9 cellular contexts compared by ENCODE assay signal in genomic region chr11:8262552-8263108, GRCh38. TPM values are rescaled to one million over a fixed set of nuclear protein-coding genes. Genes with fewer than 3 reads are reported as not detected.
A peak's percentile ranks its signal among the peaks of the same experiment; 100 is the strongest.
DNase-seq lines count a peak whose midpoint lies in the region; FAIRE-seq and TF ChIP-seq lines count a peak whose summit lies in the region.
"Had no signal": no experiment of that assay in that cellular context is flagged by ENCODE, and none has a peak within 500 bp of the region (broad histone marks: within the 10 kb centered on the region; RNA-seq: fewer than 3 reads in every experiment).

No MANE protein-coding gene starts in this region.

- TF ChIP-seq POLR2A in H1 (IDR thresholded peaks at IDR 0.05; ENCODE audit: control extremely low read depth in 1 of 2, low read depth in 2 of 2, low read length in 2 of 2) = peak in 1 of 2 experiments; percentile 41; a peak in 1 of 3 replicates

- H3K23me2 ChIP-seq in H1 (ENCODE audit: low read depth, low read length) = peaks cover 10% of the 10 kb centered on the region; the same call in 1 of the 2 replicates

- H3K4me2 ChIP-seq in H1 (ENCODE audit: insufficient read depth in 1 of 2, low read depth in 2 of 2, low read length in 2 of 2) (peak overlapping the region; percentile 88 to 89), mesendoderm (ENCODE audit: low read length) (peak overlapping the region; percentile 55)

- no peak overlapping the region for H4K5ac ChIP-seq in H1 (ENCODE audit: insufficient read length, low read depth, low read length)
- H4K5ac ChIP-seq in mesendoderm (ENCODE audit: low read length) = no peak overlapping the region

- no peaks in the 10 kb centered on the region for H3K9me3 ChIP-seq in CD8-positive, alpha-beta memory T cell (ENCODE audit: low read length)
- H3K9me3 ChIP-seq in H1 (ENCODE audit: insufficient read depth in 2 of 2, low read depth in 1 of 2, low read length in 1 of 2) = no peaks in the 10 kb centered on the region
- no peaks in the 10 kb centered on the region for H3K9me3 ChIP-seq in thymus (ENCODE audit: control insufficient read depth)
- H3K9me3 ChIP-seq: neutrophil had no signal

- peak overlapping the region; percentile 60 for H2AFZ ChIP-seq in H1 (ENCODE audit: low read length)

- POLR2A ChIA-PET in CD8-positive, alpha-beta memory T cell (lab: Charles Lee) = no interaction called here
- POLR2A ChIA-PET in H1 (lab: Charles Lee; ENCODE audit: partially characterized antibody) = interaction anchor here (0.8 to 1.5 kb wide), 3 partner anchors 14 to 43 kb away, joined by 4 to 5 read pairs (median 4); no protein-coding TSS in a partner anchor

- no peak for FAIRE-seq in H1 (lab: Jason Lieb, UNC)

- no peak for TF ChIP-seq EP300 in H1 (IDR thresholded peaks at IDR 0.05; ENCODE audit: borderline replicate concordance in 1 of 2, low read depth in 2 of 2, low read length in 2 of 2)

- no peak overlapping the region; the same call in 1 of the 2 replicates for H4K8ac ChIP-seq in H1 (ENCODE audit: extremely low read depth, insufficient read depth, low read length)
- H4K8ac ChIP-seq in mesendoderm (ENCODE audit: low read depth, low read length) = no peak overlapping the region

- DNase-seq in CD8-positive, alpha-beta memory T cell = no peak
- DNase-seq in HFF-Myc (ENCODE audit: extremely low read depth, low read depth) (no peak), SK-N-DZ (ENCODE audit: low spot score) (peak; percentile 56), H1 (ENCODE audit: low read depth in 1 of 2, low spot score in 2 of 2) (peak in 1 of 2 experiments; percentile 82), mesendoderm (peak; percentile 76), OCI-M1 (lab: John Stamatoyannopoulos, UW) (no peak), NCI-H774 (lab: John Stamatoyannopoulos, UW) (no peak)

- H2BK12ac ChIP-seq in H1 (ENCODE audit: low read depth, low read length) = no peak overlapping the region

- H3K36me3 Mint-ChIP-seq in CD8-positive, alpha-beta memory T cell = no peaks in the 10 kb centered on the region

- WGBS in H1 (ENCODE audit: extremely low coverage in 1 of 2, insufficient coverage in 1 of 2, insufficient read length in 1 of 2, insufficient replicate concordance in 2 of 2, low coverage in 1 of 2, low lambda C conversion rate in 2 of 2, missing lambda C conversion rate in 1 of 2), 2 experiments = 4% methylated on average over 37 of the region's 66 CpGs; no CpG with 5 or more reads in 1 of the 2 experiments
- no CpG with 5 or more reads among the region's 66 CpGs for WGBS in mesendoderm (ENCODE audit: extremely low coverage, insufficient coverage, low lambda C conversion rate)
- 4% methylated on average over 66 of the region's 66 CpGs for WGBS in thymus

- H3K23ac ChIP-seq in H1 (ENCODE audit: insufficient read length) (no peak overlapping the region), mesendoderm (ENCODE audit: low read length) (no peak overlapping the region)

- peak overlapping the region in 5 of 7 donors; percentile 19 to 72 (median 41) for H3K4me3 Mint-ChIP-seq in CD8-positive, alpha-beta memory T cell

- H3K56ac ChIP-seq in H1 (replicated peaks; ENCODE audit: insufficient read length, low read depth, low read length) = peak overlapping the region; percentile 33
- peak overlapping the region; percentile 71 for H3K56ac ChIP-seq in mesendoderm (ENCODE audit: low read length)

- no peak overlapping the region for H4K91ac ChIP-seq in H1 (replicated peaks; ENCODE audit: insufficient read length, low read length)

- H3K18ac ChIP-seq in H1 (ENCODE audit: extremely low read depth, low read length) (peak overlapping the region; percentile 71), mesendoderm (ENCODE audit: low read length) (peak overlapping the region; percentile 9)

- H3K27me3 Mint-ChIP-seq in CD8-positive, alpha-beta memory T cell = peaks cover 41 to 75% of the 10 kb centered on the region in 2 donors

- H3K14ac ChIP-seq in H1 (ENCODE audit: insufficient read length) = no peak overlapping the region

- H2BK15ac ChIP-seq in H1 (ENCODE audit: low read length) (no peak overlapping the region), mesendoderm (replicated peaks; ENCODE audit: low read depth) (no peak overlapping the region)

- peaks cover 0 to 6% of the 10 kb centered on the region in 2 experiments for H4K20me1 ChIP-seq in H1 (replicated peaks in 1 of 2; ENCODE audit: control insufficient read depth in 1 of 2, insufficient read depth in 2 of 2, low read length in 2 of 2)

- peaks cover 11 to 20% (median 11%) of the 10 kb centered on the region in 3 donors for H3K4me1 Mint-ChIP-seq in CD8-positive, alpha-beta memory T cell

- H3K4ac ChIP-seq in H1 (replicated peaks; ENCODE audit: insufficient read length, low read depth, low read length) (no peak overlapping the region), mesendoderm (ENCODE audit: low read depth, low read length) (no peak overlapping the region)

- TF ChIP-seq RAD21 in H1 (IDR thresholded peaks at IDR 0.05 in 1 of 2, conservative IDR thresholded peaks at IDR 0.05 in 1 of 2; ENCODE audit: low read depth in 2 of 2, low read length in 2 of 2) = no peak

- H3K27ac Mint-ChIP-seq in CD8-positive, alpha-beta memory T cell = no peak overlapping the region

- H3K79me1 ChIP-seq in H1 (ENCODE audit: low read depth, low read length) (no peaks in the 10 kb centered on the region), mesendoderm (ENCODE audit: low read length) (no peaks in the 10 kb centered on the region)

- H2BK120ac ChIP-seq in H1 (replicated peaks; ENCODE audit: low read depth, low read length) (no peak overlapping the region), mesendoderm (ENCODE audit: low read depth, low read length) (no peak overlapping the region)

- H3K27ac ChIP-seq in CD8-positive, alpha-beta memory T cell (ENCODE audit: low read depth, low read length) = no peak overlapping the region
- H3K27ac ChIP-seq in H1 (ENCODE audit: low read depth, low read length) (no peak overlapping the region), mesendoderm (ENCODE audit: low read depth, low read length) (no peak overlapping the region), thymus (ENCODE audit: low read depth) (no peak overlapping the region)
- H3K27ac ChIP-seq: neutrophil had no signal

- peak overlapping the region in 1 of 4 experiments; percentile 10; a peak in 1 of 7 replicates for H3K9ac ChIP-seq in H1 (replicated peaks in 1 of 4; ENCODE audit: extremely low read depth in 1 of 4, low read depth in 3 of 4, low read length in 3 of 4)
- peak overlapping the region; percentile 39 for H3K9ac ChIP-seq in mesendoderm (ENCODE audit: low read length)

- no peak overlapping the region for H2AK5ac ChIP-seq in H1 (ENCODE audit: low read depth, low read length)
- H2AK5ac ChIP-seq in mesendoderm (ENCODE audit: low read length) = no peak overlapping the region

- TF ChIP-seq CTCF in HFF-Myc (IDR thresholded peaks at IDR 0.05; ENCODE audit: low read depth, low read length, missing control alignments) (no peak), H1 (IDR thresholded peaks at IDR 0.05; ENCODE audit: control extremely low read depth in 1 of 3, insufficient read depth in 1 of 3, low read depth in 1 of 3, low read length in 3 of 3) (no peak)

- no peaks in the 10 kb centered on the region for H3K9me3 Mint-ChIP-seq in CD8-positive, alpha-beta memory T cell

- CTCF ChIA-PET in CD8-positive, alpha-beta memory T cell (lab: Charles Lee) = interaction anchor here (1.0 to 1.9 kb wide), 3 partner anchors 9 to 256 kb away, joined by 3 to 5 read pairs (median 3); no protein-coding TSS in a partner anchor
- CTCF ChIA-PET in H1 (lab: Charles Lee; ENCODE audit: partially characterized antibody) = interaction anchor here (0.8 to 16.6 kb wide), 31 partner anchors 8 to 315 kb away, joined by 3 to 171 read pairs (median 7); no protein-coding TSS in a partner anchor

- no peaks in the 10 kb centered on the region for H3K36me3 ChIP-seq in CD8-positive, alpha-beta memory T cell (ENCODE audit: insufficient read depth, low read length)
- H3K36me3 ChIP-seq in H1 (ENCODE audit: control insufficient read depth in 2 of 4, insufficient read depth in 4 of 4, low read length in 3 of 4) = no peaks in the 10 kb centered on the region
- H3K36me3 ChIP-seq in mesendoderm (ENCODE audit: control insufficient read depth, insufficient read depth, low read length) = no peaks in the 10 kb centered on the region
- H3K36me3 ChIP-seq in thymus (ENCODE audit: control insufficient read depth, insufficient read depth) = no peaks in the 10 kb centered on the region
- H3K36me3 ChIP-seq: neutrophil had no signal

- H2BK5ac ChIP-seq in H1 (ENCODE audit: low read depth, low read length) (no peak overlapping the region), mesendoderm (ENCODE audit: low read length) (no peak overlapping the region)

- no peaks in the 10 kb centered on the region for H3K79me2 ChIP-seq in H1 (ENCODE audit: control insufficient read depth in 1 of 2, insufficient read depth in 2 of 2, low read length in 2 of 2)
- no peaks in the 10 kb centered on the region for H3K79me2 ChIP-seq in mesendoderm (ENCODE audit: control insufficient read depth, insufficient read depth, low read length)

- H2BK20ac ChIP-seq in H1 (ENCODE audit: low read length) = no peak overlapping the region

- peaks cover 5% of the 10 kb centered on the region for H3K4me1 ChIP-seq in CD8-positive, alpha-beta memory T cell (ENCODE audit: insufficient read depth, low read length)
- H3K4me1 ChIP-seq in H1 (replicated peaks in 1 of 4; ENCODE audit: control insufficient read depth in 3 of 4, insufficient read depth in 4 of 4, low read length in 3 of 4) (peaks cover 0 to 10% (median 6%) of the 10 kb centered on the region in 4 experiments; a peak in 6 of 7 replicates), mesendoderm (ENCODE audit: control insufficient read depth, low read depth, low read length) (peaks cover 2% of the 10 kb centered on the region), thymus (ENCODE audit: control insufficient read depth, insufficient read depth, low read length) (peaks cover 7% of the 10 kb centered on the region)

- peaks cover 14% of the 10 kb centered on the region for H3K27me3 ChIP-seq in CD8-positive, alpha-beta memory T cell (ENCODE audit: insufficient read depth, low read length, poor library complexity, severe bottlenecking)
- H3K27me3 ChIP-seq in H1 (replicated peaks in 1 of 4; ENCODE audit: control insufficient read depth in 3 of 4, extremely low read depth in 1 of 4, insufficient read depth in 3 of 4, low read length in 3 of 4) (peaks cover 38 to 72% (median 65%) of the 10 kb centered on the region in 4 experiments), mesendoderm (ENCODE audit: insufficient read depth, low read length, poor library complexity) (peaks cover 23% of the 10 kb centered on the region), thymus (ENCODE audit: control insufficient read depth, insufficient read depth) (peaks cover 34% of the 10 kb centered on the region)

- H3K4me3 ChIP-seq in CD8-positive, alpha-beta memory T cell (ENCODE audit: low read length) = no peak overlapping the region
- H3K4me3 ChIP-seq in HFF-Myc (replicated peaks; ENCODE audit: low read depth, low read length) (peak overlapping the region; percentile 36), H1 (ENCODE audit: extremely low read depth in 1 of 4, insufficient read depth in 2 of 4, low read depth in 3 of 4, low read length in 4 of 4) (peak overlapping the region; percentile 44 to 65 (median 58)), mesendoderm (ENCODE audit: low read length) (peak overlapping the region; percentile 15), thymus (ENCODE audit: low read length) (peak overlapping the region; percentile 40)

RNA-seq across cellular contexts. Expression of gene LMO1, which starts 1.0 kb away (rescaled TPM):
- total RNA-seq in CD8-positive, alpha-beta memory T cell = not detected
- polyA plus RNA-seq in CD8-positive, alpha-beta memory T cell = 0.29 TPM
- 1.7 and 4.4 TPM in 2 replicates for polyA plus RNA-seq in SK-N-DZ (2014; cell fraction: cytosol; rRNA removed)
- 3.3 and 4.2 TPM in 2 replicates for polyA plus RNA-seq in SK-N-DZ (2014; cell fraction: nucleus; rRNA removed)
- not detected in 2 replicates for total RNA-seq in H1 (2021; fragmentation: NEBNext Ultra II Directional; extraction: Animal tissue kit (Norgen Biotek cat#: 25700))
- polyA plus RNA-seq in H1 (2011; rRNA removed) = 0.17 and 0.30 TPM in 2 replicates
- 0.32 TPM for polyA plus RNA-seq in H1 (2011; cell fraction: cytosol; rRNA removed)
- 0.37 TPM for polyA plus RNA-seq in H1 (2011; cell fraction: nucleus; rRNA removed)
- 0.19 to 0.85 TPM (median 0.46 TPM) in 4 replicates for polyA plus RNA-seq in H1 (2012, experiment 1 of 2)
- polyA plus RNA-seq in H1 (2012, experiment 2 of 2) = 0.45 TPM
- 0.20 TPM for polyA plus RNA-seq in H1 (2013, experiment 1 of 2)
- polyA plus RNA-seq in H1 (2013, experiment 2 of 2) = 0.11 TPM
- 0.44 TPM in 1 of 2 replicates, not detected in the other for polyA minus RNA-seq in H1 (2011; rRNA and poly(A)+ RNA removed)
- not detected for polyA minus RNA-seq in H1 (2011; cell fraction: cytosol; rRNA and poly(A)+ RNA removed)
- not detected for polyA minus RNA-seq in H1 (2011; cell fraction: nucleus; rRNA and poly(A)+ RNA removed)
- polyA plus RNA-seq in mesendoderm (2013, experiment 1 of 2) = 0.65 TPM
- 0.59 TPM for polyA plus RNA-seq in mesendoderm (2013, experiment 2 of 2)
- 0.32 TPM for polyA plus RNA-seq in thymus

Comparison
In these comparisons a context has a peak if more than half of its experiments do, and no peak if none do; other contexts are left out.
1. DNase-seq: peak in SK-N-DZ (single experiment) and mesendoderm (single experiment); none in CD8-positive, alpha-beta memory T cell (0 of 5), HFF-Myc (single experiment), OCI-M1 (single experiment) and NCI-H774 (single experiment).